In genomic region chr12:45518516-45519235, GRCh38 we compare ENCODE assay signal across 10 cellular contexts.
DNase-seq lines count a peak whose midpoint lies in the region; ATAC-seq, FAIRE-seq and TF ChIP-seq lines count a peak whose summit lies in the region.
"Had no signal": no experiment of that assay in that cellular context is flagged by ENCODE, and none has a peak within 500 bp of the region (broad histone marks: within the 10 kb centered on the region; RNA-seq: fewer than 3 reads in every experiment).

No MANE protein-coding gene starts in this region.

- H3K4me3 ChIP-seq in BLaER1, result no peak overlapping the region
- peak overlapping the region; percentile 67 for H3K4me3 ChIP-seq in Loucy (ENCODE audit: low read length, poor library complexity, severe bottlenecking)
- no peak overlapping the region for H3K4me3 ChIP-seq in kidney (ENCODE audit: low read length in 2 of 2)
- H3K4me3 ChIP-seq in tibial nerve, result no peak overlapping the region

- H3K9me3 Mint-ChIP-seq in activated CD8-positive, alpha-beta T cell treated with anti-CD3 and anti-CD28 coated beads, Interleukin-2, amount 10 ng/mL, durations not matched to agents 7 days and 5 days (ENCODE audit: insufficient read depth), result peaks cover 8% of the 10 kb centered on the region
- H3K9me3 Mint-ChIP-seq in naive B cell, result peaks cover 6 to 15% (median 13%) of the 10 kb centered on the region in 7 donors

- 55% methylated on average over 9 of the region's 9 CpGs for WGBS in tibial nerve, 2 donors

- no peak for TF ChIP-seq EP300 in tibial nerve (IDR thresholded peaks at IDR 0.05)

- H3K27ac Mint-ChIP-seq in activated CD8-positive, alpha-beta T cell treated with anti-CD3 and anti-CD28 coated beads, Interleukin-2, amount 10 ng/mL, durations not matched to agents 7 days and 5 days, result peak overlapping the region; percentile 90
- H3K27ac Mint-ChIP-seq in naive B cell, result peak overlapping the region in 2 of 6 donors; percentile 4 to 18

- DNase-seq in activated CD8-positive, alpha-beta T cell treated with anti-CD3 and anti-CD28 coated beads, Interleukin-2, amount 10 ng/mL, durations not matched to agents 7 days and 5 days, result peak; percentile 68
- DNase-seq in naive B cell (no peak), D341Med (ENCODE audit: low spot score) (no peak), kidney (no peak), tibial nerve (ENCODE audit: low spot score in 2 of 2) (no peak)
- DNase-seq: ACHN, NCI-H1092 treated with DMSO at 0.1 percent for 48 hours had no signal

- intact Hi-C loops in kidney (cut with DNase I), result no loop called here

- H3K4me1 ChIP-seq in BLaER1 (peaks cover 10% of the 10 kb centered on the region), Loucy (ENCODE audit: insufficient read depth, low read length, poor library complexity, severe bottlenecking) (peaks cover 34% of the 10 kb centered on the region), kidney (ENCODE audit: control insufficient read depth in 1 of 2, insufficient read depth in 1 of 2, low read depth in 1 of 2, low read length in 2 of 2) (no peaks in the 10 kb centered on the region), tibial nerve (no peaks in the 10 kb centered on the region)

- no peaks in the 10 kb centered on the region for H3K9me2 ChIP-seq in Loucy (replicated peaks; ENCODE audit: low read depth, low read length)

- POLR2A ChIA-PET in activated CD8-positive, alpha-beta T cell treated with anti-CD3 and anti-CD28 coated beads, Interleukin-2, amount 10 ng/mL, durations not matched to agents 7 days and 5 days (lab: Charles Lee), result interaction anchor here (0.6 to 1.3 kb wide), 4 partner anchors 199 to 327 kb away, joined by 3 to 5 read pairs (median 3); no protein-coding TSS in a partner anchor

- H3K36me3 ChIP-seq in BLaER1 (no peaks in the 10 kb centered on the region), Loucy (ENCODE audit: insufficient read depth, low read length) (no peaks in the 10 kb centered on the region), kidney (ENCODE audit: control insufficient read depth in 1 of 2, insufficient read depth in 2 of 2, low read length in 2 of 2) (no peaks in the 10 kb centered on the region), tibial nerve (no peaks in the 10 kb centered on the region)

- peak overlapping the region; percentile 87 for H2AFZ ChIP-seq in Loucy (ENCODE audit: low read length)

- peaks cover 4% of the 10 kb centered on the region for H3K36me3 Mint-ChIP-seq in activated CD8-positive, alpha-beta T cell treated with anti-CD3 and anti-CD28 coated beads, Interleukin-2, amount 10 ng/mL, durations not matched to agents 7 days and 5 days (ENCODE audit: low read depth)
- peaks cover 0 to 11% of the 10 kb centered on the region in 2 donors for H3K36me3 Mint-ChIP-seq in naive B cell

- CTCF ChIA-PET in activated CD8-positive, alpha-beta T cell treated with anti-CD3 and anti-CD28 coated beads, Interleukin-2, amount 10 ng/mL, durations not matched to agents 7 days and 5 days (lab: Charles Lee), result interaction anchor here (1.0 to 5.3 kb wide), 3 partner anchors 9 to 571 kb away, joined by 3 to 24 read pairs (median 3); no protein-coding TSS in a partner anchor

- no peak overlapping the region for H3K9ac ChIP-seq in BLaER1
- peak overlapping the region; percentile 69 for H3K9ac ChIP-seq in Loucy (ENCODE audit: low read depth, low read length, poor library complexity, severe bottlenecking)
- H3K9ac ChIP-seq in kidney (ENCODE audit: low read length in 2 of 2), result no peak overlapping the region

- no peaks in the 10 kb centered on the region for H3K27me3 ChIP-seq in BLaER1
- no peaks in the 10 kb centered on the region for H3K27me3 ChIP-seq in Loucy (ENCODE audit: insufficient read depth, low read length, poor library complexity, severe bottlenecking)
- H3K27me3 ChIP-seq in tibial nerve, result no peaks in the 10 kb centered on the region

- peaks cover 9% of the 10 kb centered on the region; the same call in 1 of the 2 replicates for H3F3A ChIP-seq in Loucy (ENCODE audit: low read depth)

- no peak for TF ChIP-seq CTCF in Loucy (conservative IDR thresholded peaks at IDR 0.05; ENCODE audit: low read length)
- no peak for TF ChIP-seq CTCF in kidney (IDR thresholded peaks at IDR 0.05; ENCODE audit: borderline replicate concordance, extremely low read depth, insufficient read depth)
- TF ChIP-seq CTCF in tibial nerve (IDR thresholded peaks at IDR 0.05), result no peak

- no peaks in the 10 kb centered on the region for H3K79me2 ChIP-seq in Loucy (ENCODE audit: insufficient read depth, low read length)

- H3K4me2 ChIP-seq in BLaER1 (peak overlapping the region; percentile 70), Loucy (ENCODE audit: low read depth, low read length, poor library complexity, severe bottlenecking) (peak overlapping the region; percentile 87)

- no peaks in the 10 kb centered on the region for H3K27me3 Mint-ChIP-seq in activated CD8-positive, alpha-beta T cell treated with anti-CD3 and anti-CD28 coated beads, Interleukin-2, amount 10 ng/mL, durations not matched to agents 7 days and 5 days (ENCODE audit: low read depth)
- H3K27me3 Mint-ChIP-seq in naive B cell, result peaks cover 0 to 24% (median 5%) of the 10 kb centered on the region in 3 donors

- no peak for TF ChIP-seq POLR2A in tibial nerve (IDR thresholded peaks at IDR 0.05)

- peaks cover 11% of the 10 kb centered on the region; the same call in 1 of the 2 replicates for H3K9me3 ChIP-seq in BLaER1
- H3K9me3 ChIP-seq in Loucy (ENCODE audit: insufficient read depth, low read depth, low read length), result no peaks in the 10 kb centered on the region
- H3K9me3 ChIP-seq in kidney (ENCODE audit: control insufficient read depth in 1 of 2, low read length in 2 of 2), result no peaks in the 10 kb centered on the region
- peaks cover 0 to 6% (median 0%) of the 10 kb centered on the region in 4 donors for H3K9me3 ChIP-seq in tibial nerve

- peak overlapping the region; percentile 57; the same call in 1 of the 2 replicates for H3K27ac ChIP-seq in BLaER1
- no peak overlapping the region for H3K27ac ChIP-seq in kidney (ENCODE audit: low read depth in 2 of 2, low read length in 2 of 2)
- no peak overlapping the region for H3K27ac ChIP-seq in tibial nerve

- peak; percentile 91 for ATAC-seq in activated CD8-positive, alpha-beta T cell treated with anti-CD3 and anti-CD28 coated beads, Interleukin-2, amount 10 ng/mL, durations not matched to agents 7 days and 5 days
- ATAC-seq in naive B cell (ENCODE audit: low read depth in 2 of 2) (peak; percentile 78), HG03139 (IDR thresholded peaks at IDR 0.05; ENCODE audit: unreplicated experiment) (no peak)

- peaks cover 17% of the 10 kb centered on the region for H3K4me1 Mint-ChIP-seq in activated CD8-positive, alpha-beta T cell treated with anti-CD3 and anti-CD28 coated beads, Interleukin-2, amount 10 ng/mL, durations not matched to agents 7 days and 5 days (ENCODE audit: low read depth)
- H3K4me1 Mint-ChIP-seq in naive B cell, result peaks cover 7 to 11% (median 11%) of the 10 kb centered on the region in 3 donors

- peak overlapping the region; percentile 12 for H3K4me3 Mint-ChIP-seq in activated CD8-positive, alpha-beta T cell treated with anti-CD3 and anti-CD28 coated beads, Interleukin-2, amount 10 ng/mL, durations not matched to agents 7 days and 5 days
- peak overlapping the region in 1 of 8 donors; percentile 51 for H3K4me3 Mint-ChIP-seq in naive B cell

- FAIRE-seq in kidney (lab: Jason Lieb, UNC), result no peak

- H4K20me1 ChIP-seq in BLaER1 (no peaks in the 10 kb centered on the region), Loucy (ENCODE audit: insufficient read depth, low read length, poor library complexity, severe bottlenecking) (no peaks in the 10 kb centered on the region)
